ENCODE assay signal across 8 cellular contexts in the genomic region with DNA sequence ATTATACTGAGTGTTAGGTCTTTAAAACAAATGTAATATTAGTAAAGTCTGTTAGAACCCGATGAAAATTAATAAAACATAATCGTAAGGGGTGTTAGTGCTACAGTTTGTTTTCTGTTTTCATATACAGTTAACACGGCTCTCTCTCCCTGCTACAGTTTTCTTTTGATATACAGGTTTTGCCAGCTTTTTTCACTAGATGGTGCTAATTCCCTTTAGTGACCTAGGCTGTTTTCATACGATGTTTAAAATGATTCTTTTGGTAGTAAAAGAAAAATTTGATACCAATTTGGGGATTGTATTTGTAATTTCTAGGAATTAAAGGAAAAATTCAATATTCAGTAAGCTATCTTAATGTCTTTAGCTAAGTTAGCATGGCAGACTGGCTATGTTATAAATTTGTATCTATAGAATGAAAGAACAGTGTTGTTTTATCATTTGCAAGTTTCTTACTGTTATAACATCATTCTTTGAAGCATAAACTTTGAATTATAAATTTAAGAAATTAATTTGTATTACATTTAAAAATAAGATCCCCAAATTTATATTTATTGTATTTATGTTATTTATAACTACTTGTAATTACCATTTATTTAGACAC. TPM values are rescaled to one million over a fixed set of nuclear protein-coding genes. Genes with fewer than 3 reads are reported as not detected.
DNase-seq lines count a peak whose midpoint lies in the region; FAIRE-seq and TF ChIP-seq lines count a peak whose summit lies in the region.

No MANE protein-coding gene starts in this region.

- no peak overlapping the region for H3K4me3 Mint-ChIP-seq in astrocyte (ENCODE audit: unreplicated experiment)

- no peak overlapping the region for H2AFZ ChIP-seq in astrocyte (ENCODE audit: low read depth, low read length)

- H4K20me1 ChIP-seq in astrocyte (ENCODE audit: insufficient read depth, low read length), result no peaks in the 10 kb centered on the region

- peak overlapping the region; percentile 10 for H3K9ac ChIP-seq in astrocyte (ENCODE audit: low read length)

- peak; percentile 78 for FAIRE-seq in astrocyte (lab: Jason Lieb, UNC)

- H3K4me1 Mint-ChIP-seq in astrocyte (ENCODE audit: low read depth, unreplicated experiment), result peaks cover 24% of the 10 kb centered on the region

- H3K27ac ChIP-seq in astrocyte (ENCODE audit: low read depth, low read length), result peak overlapping the region; percentile 21

- H3K27ac Mint-ChIP-seq in astrocyte (ENCODE audit: unreplicated experiment), result no peak overlapping the region

- H3K27me3 Mint-ChIP-seq in astrocyte (ENCODE audit: low read depth, unreplicated experiment), result no peaks in the 10 kb centered on the region

- H3K36me3 ChIP-seq in astrocyte (ENCODE audit: insufficient read depth, low read length), result peaks cover 3% of the 10 kb centered on the region

- H3K4me3 ChIP-seq in astrocyte (ENCODE audit: insufficient read depth, low read depth, low read length), result no peak overlapping the region

- H3K79me2 ChIP-seq in astrocyte (ENCODE audit: insufficient read depth, low read length), result no peaks in the 10 kb centered on the region

- in situ Hi-C loops in GM13976 (cut with MboI; ENCODE audit: low sequenced_read_pairs, unreplicated experiment), result loop anchor here (10.0 to 25.0 kb wide), 2 partner anchors 116 to 323 kb away; no protein-coding TSS in a partner anchor

- no peak overlapping the region for H3K4me2 ChIP-seq in astrocyte (ENCODE audit: low read length)

- H3K9me3 ChIP-seq in astrocyte (ENCODE audit: insufficient read depth, low read depth, low read length), result no peaks in the 10 kb centered on the region

- H3K9me3 Mint-ChIP-seq in astrocyte (ENCODE audit: unreplicated experiment), result no peaks in the 10 kb centered on the region

- TF ChIP-seq CTCF in GM13976 (IDR thresholded peaks at IDR 0.05; ENCODE audit: borderline replicate concordance, control extremely low read depth, extremely low read depth, insufficient read depth, missing control alignments), result peak; percentile 17
- TF ChIP-seq CTCF in astrocyte (IDR thresholded peaks at IDR 0.05; ENCODE audit: insufficient read depth, low read depth, low read length), result peak; percentile 77

- DNase-seq in AG08396 (ENCODE audit: low spot score) (peak; percentile 63), GM13976 (ENCODE audit: low spot score) (peak; percentile 50), NCI-H226 (peak; percentile 38), astrocyte (ENCODE audit: low read depth) (no peak), iPS-NIHi11 (ENCODE audit: low spot score) (peak; percentile 54), stromal cell of bone marrow (ENCODE audit: low read depth) (peak; percentile 49), ecto neural progenitor cell (ENCODE audit: low spot score) (no peak)
- no peak for DNase-seq in NK-92 treated with Interleukin-12 subunit alpha and Interleukin-12 subunit beta, amount 100 ng/mL, for 24 hours (lab: John Stamatoyannopoulos, UW)

- no peaks in the 10 kb centered on the region for H3K27me3 ChIP-seq in astrocyte (ENCODE audit: insufficient read depth, low read length)

- H3K4me1 ChIP-seq in astrocyte (ENCODE audit: insufficient read depth, low read length), result peaks cover 25% of the 10 kb centered on the region

- H3K36me3 Mint-ChIP-seq in astrocyte (ENCODE audit: low read depth, unreplicated experiment), result peaks cover 6% of the 10 kb centered on the region

RNA-seq across cellular contexts. Expression of a gene that starts 11.5 kb away (rescaled TPM):
- 14.7 and 18.2 TPM in 2 replicates for total RNA-seq in astrocyte

Comparison
In these comparisons a context has a peak if more than half of its experiments do, and no peak if none do; other contexts are left out.
1. DNase-seq: peak in AG08396 (single experiment), GM13976 (single experiment), NCI-H226 (single experiment), iPS-NIHi11 (single experiment) and stromal cell of bone marrow (single experiment); none in astrocyte (single experiment), NK-92 treated with Interleukin-12 subunit alpha and Interleukin-12 subunit beta, amount 100 ng/mL, for 24 hours (single experiment) and ecto neural progenitor cell (single experiment).